1 cellular context compared by ENCODE assay signal in genomic region chr4:147617173-147617840, GRCh38.
A peak's percentile ranks its signal among the peaks of the same experiment; 100 is the strongest.
TF ChIP-seq lines count a peak whose summit lies in the region.

Gene TMEM184C, plus strand, starts transcription at chr4:147617397. Its CDS starts 560 bp downstream, at chr4:147617957.

TF ChIP-seq in HEK293, 187 proteins besides CTCF, POLR2A, EP300 and RAD21 (continued from another document):
- TF ChIP-seq ZNF341 (tag by site-specific recombination; IDR thresholded peaks at IDR 0.05; ENCODE audit: low read depth) (peak; percentile 97), ZNF677 (tag by site-specific recombination; IDR thresholded peaks at IDR 0.05) (no peak), KLF9 (tag by site-specific recombination; IDR thresholded peaks at IDR 0.05; ENCODE audit: low read depth) (peak; percentile 61), ZSCAN18 (tag by site-specific recombination; IDR thresholded peaks at IDR 0.05) (no peak), ZNF510 (tag by site-specific recombination; IDR thresholded peaks at IDR 0.05; ENCODE audit: insufficient replicate concordance) (no peak)
